28 cellular contexts compared by ENCODE assay signal in genomic region chr15:37794947-37795346, GRCh38.
"Had no signal": no experiment of that assay in that cellular context is flagged by ENCODE, and none has a peak within 500 bp of the region (broad histone marks: within the 10 kb centered on the region; RNA-seq: fewer than 3 reads in every experiment).

No MANE protein-coding gene starts in this region.

- H3K4me3 ChIP-seq: SJCRH30 had no signal

- H3K27ac ChIP-seq: SJCRH30, VCaP had no signal

- H3K36me3 ChIP-seq: SJCRH30 had no signal

- DNase-seq: activated B cell treated with CpG ODN at 0.5 μM for 24 hours; activated CD4-positive, alpha-beta memory T cell treated with anti-CD3 and anti-CD28 coated beads, Interleukin-2, amount 10 ng/mL, durations not matched to agents 7 days and 5 days; activated CD4-positive, alpha-beta T cell treated with anti-CD3 and anti-CD28 coated beads for 4 hours; activated CD4-positive, CD25-positive, alpha-beta regulatory T cell treated with anti-CD3 and anti-CD28 coated beads, Interleukin-2, amount 50 U/mL, for 72 hours; activated CD8-positive, alpha-beta memory T cell treated with anti-CD3 and anti-CD28 coated beads for 24 hours; activated CD8-positive, alpha-beta memory T cell treated with anti-CD3 and anti-CD28 coated beads, Interleukin-2, amount 10 ng/mL, durations not matched to agents 7 days and 5 days; activated CD8-positive, alpha-beta memory T cell treated with anti-CD3 and anti-CD28 coated beads, Interleukin-2, amount 50 U/mL, for 48 hours; activated effector memory CD4-positive, alpha-beta T cell treated with Interleukin-2 at 50 U/mL for 16 hours; activated naive CD4-positive, alpha-beta T cell treated with anti-CD3 and anti-CD28 coated beads, Interleukin-2, amount 10 ng/mL, durations not matched to agents 7 days and 5 days; activated naive CD8-positive, alpha-beta T cell treated with anti-CD3 and anti-CD28 coated beads, Interleukin-2, amount 50 U/mL, for 24 hours; activated T-cell treated with anti-CD3 and anti-CD28 coated beads, Interleukin-2, amount 50 U/mL, for 48 hours; anterior cingulate cortex; central memory CD4-positive, alpha-beta T cell; NCI-H1092 treated with DMSO at 0.1 percent for 48 hours; NCI-H1436; NCI-H1694; NCI-H2081 treated with DMSO at 0.1 percent for 48 hours; NCI-H226; NCI-H446 treated with DMSO at 0.1 percent for 48 hours; NCI-H524; NCI-H748 treated with DMSO at 0.1 percent for 48 hours; SHP77; SJCRH30; SW 1271; T-helper 1 cell; T-helper 2 cell; T-helper 9 cell had no signal

- H3K9me3 ChIP-seq: SJCRH30 had no signal
